Comparison of ENCODE assay signal across 17 cellular contexts in genomic region chr10:62959553-62959952, GRCh38.
A peak's percentile ranks its signal among the peaks of the same experiment; 100 is the strongest.
DNase-seq lines count a peak whose midpoint lies in the region; TF ChIP-seq lines count a peak whose summit lies in the region.
"Had no signal": no experiment of that assay in that cellular context is flagged by ENCODE, and none has a peak within 500 bp of the region (broad histone marks: within the 10 kb centered on the region; RNA-seq: fewer than 3 reads in every experiment).

No MANE protein-coding gene starts in this region.

- no peaks in the 10 kb centered on the region for H3K79me1 ChIP-seq in H9 (ENCODE audit: insufficient read depth, low read depth, low read length, poor library complexity, severe bottlenecking)

- no peak for TF ChIP-seq CTCF in fibroblast of lung (conservative IDR thresholded peaks at IDR 0.05 in 1 of 2, IDR thresholded peaks at IDR 0.05 in 1 of 2; ENCODE audit: low read depth in 1 of 2, low read length in 2 of 2)
- no peak for TF ChIP-seq CTCF in H9 (conservative IDR thresholded peaks at IDR 0.05)

- H3K27ac ChIP-seq in fibroblast of lung (ENCODE audit: insufficient read depth, low read length) = no peak overlapping the region
- H3K27ac ChIP-seq in H9 (ENCODE audit: insufficient read length, low read depth, low read length) = no peak overlapping the region

- H3K9ac ChIP-seq in fibroblast of lung (ENCODE audit: insufficient read depth, low read length) (no peak overlapping the region), H9 (ENCODE audit: extremely low read depth, insufficient read length, low read length) (no peak overlapping the region)

- no CpG with 5 or more reads among the region's 5 CpGs for WGBS in H9 (ENCODE audit: extremely low coverage, insufficient read length, low lambda C conversion rate)

- H3K9me3 Mint-ChIP-seq in H9 = peaks cover 2 to 8% of the 10 kb centered on the region in 2 experiments; a peak in 2 of 5 replicates
- H3K9me3 Mint-ChIP-seq: CD4-positive, alpha-beta T cell had no signal

- no peak overlapping the region for H3K18ac ChIP-seq in H9 (ENCODE audit: insufficient read length, low read depth, low read length)

- H3K27me3 Mint-ChIP-seq in H9 (ENCODE audit: low read depth) = no peaks in the 10 kb centered on the region

- H3K79me2 ChIP-seq in fibroblast of lung (ENCODE audit: control insufficient read depth, insufficient read depth, low read length) (no peaks in the 10 kb centered on the region), H9 (ENCODE audit: insufficient read depth, low read length) (no peaks in the 10 kb centered on the region)

- no peak overlapping the region for H3K14ac ChIP-seq in H9 (ENCODE audit: insufficient read depth, low read length)

- no peak overlapping the region for H3K56ac ChIP-seq in H9 (ENCODE audit: insufficient read length, low read depth, low read length)

- H2AK5ac ChIP-seq in H9 (ENCODE audit: insufficient read length, low read length) = no peak overlapping the region

- H4K5ac ChIP-seq in H9 (ENCODE audit: insufficient read length, low read depth, low read length) = no peak overlapping the region

- H3K9me3 ChIP-seq in fibroblast of lung (ENCODE audit: control insufficient read depth, insufficient read depth, low read depth, low read length) (no peaks in the 10 kb centered on the region), H9 (ENCODE audit: control insufficient read depth, low read depth, low read length) (no peaks in the 10 kb centered on the region)

- no peak overlapping the region for H2BK5ac ChIP-seq in H9 (ENCODE audit: insufficient read length, low read length)

- H3K4me2 ChIP-seq in fibroblast of lung (ENCODE audit: extremely low read depth, insufficient read depth, low read length) = no peak overlapping the region
- no peak overlapping the region for H3K4me2 ChIP-seq in H9 (ENCODE audit: insufficient read depth, insufficient read length, low read length)

- H3K4ac ChIP-seq in H9 (ENCODE audit: low read depth, low read length) = no peak overlapping the region

- H4K20me1 ChIP-seq in fibroblast of lung (ENCODE audit: control insufficient read depth, extremely low read depth, insufficient read depth, low read length) = no peaks in the 10 kb centered on the region
- H4K20me1 ChIP-seq in H9 (ENCODE audit: control insufficient read depth, insufficient read depth, insufficient read length) = no peaks in the 10 kb centered on the region

- no peak overlapping the region for H2BK15ac ChIP-seq in H9 (ENCODE audit: low read depth, low read length)

- H4K8ac ChIP-seq in H9 (replicated peaks; ENCODE audit: insufficient read length, low read depth, low read length) = no peak overlapping the region

- H2AFZ ChIP-seq in fibroblast of lung (ENCODE audit: low read length) = no peak overlapping the region
- no peak overlapping the region for H2AFZ ChIP-seq in H9 (ENCODE audit: low read length)

- peak overlapping the region in 1 of 3 experiments; percentile 35; a peak in 1 of 7 replicates for H3K27ac Mint-ChIP-seq in H9
- H3K27ac Mint-ChIP-seq: B cell; CD4-positive, alpha-beta T cell had no signal

- peaks cover 0 to 5% (median 0%) of the 10 kb centered on the region in 3 experiments; a peak in 2 of 7 replicates for H3K36me3 Mint-ChIP-seq in H9 (ENCODE audit: insufficient read depth in 1 of 3, low read depth in 3 of 3)

- H4K91ac ChIP-seq in H9 (ENCODE audit: insufficient read length, low read depth, low read length) = no peak overlapping the region

- no peak overlapping the region for H2BK20ac ChIP-seq in H9 (ENCODE audit: low read depth, low read length, poor library complexity, severe bottlenecking)

- no peaks in the 10 kb centered on the region for H3K23me2 ChIP-seq in H9 (ENCODE audit: insufficient read length, low read depth, low read length, poor library complexity, severe bottlenecking)

- H2BK12ac ChIP-seq in H9 (ENCODE audit: insufficient read length, low read depth, low read length) = no peak overlapping the region

- DNase-seq in GM03348 (ENCODE audit: low spot score) (peak; percentile 40), RPMI7951 (ENCODE audit: low read depth) (peak; percentile 10), fibroblast of lung (ENCODE audit: low read depth in 2 of 2) (peak; percentile 18 to 84), stromal cell of bone marrow (ENCODE audit: low read depth) (peak; percentile 25), H9 (no peak), T-helper 1 cell (no peak)
- no peak for DNase-seq in stimulated activated CD4-positive, alpha-beta T cell treated with anti-CD3 and anti-CD28 coated beads, Interleukin-15, amount 100 ng/mL, for 24 hours
- DNase-seq: CD4-positive, alpha-beta T cell; DMS53; NCI-H1417; NCI-H1930; NCI-H446; NCI-H69; RPMI8226; SIG-M5 had no signal

- no peak overlapping the region for H2BK120ac ChIP-seq in H9 (ENCODE audit: low read depth, low read length, poor library complexity, severe bottlenecking)

- no peaks in the 10 kb centered on the region for H3K4me1 ChIP-seq in fibroblast of lung (ENCODE audit: control insufficient read depth, extremely low read depth, insufficient read depth, low read length)
- H3K4me1 ChIP-seq in H9 (ENCODE audit: insufficient read depth, low read length) = no peaks in the 10 kb centered on the region; the same call in 1 of the 2 replicates

- no peak overlapping the region for H3K4me3 Mint-ChIP-seq in H9
- H3K4me3 Mint-ChIP-seq: B cell; CD4-positive, alpha-beta T cell had no signal

- H3K4me1 Mint-ChIP-seq in H9 = peaks cover 14 to 18% of the 10 kb centered on the region in 2 experiments
- H3K4me1 Mint-ChIP-seq: B cell had no signal

- no peaks in the 10 kb centered on the region for H3K36me3 ChIP-seq in fibroblast of lung (ENCODE audit: control insufficient read depth, insufficient read depth, low read length)

- no peak overlapping the region for H3K4me3 ChIP-seq in fibroblast of lung (replicated peaks in 1 of 4; ENCODE audit: control extremely low read depth in 1 of 4, insufficient read depth in 1 of 4, low read depth in 3 of 4, low read length in 4 of 4)
- H3K4me3 ChIP-seq: GM12878 had no signal

- no peak overlapping the region for H3T11ph ChIP-seq in H9 (ENCODE audit: low read length)

- H3K27me3 ChIP-seq in fibroblast of lung (ENCODE audit: control insufficient read depth, insufficient read depth, low read length) = no peaks in the 10 kb centered on the region
- no peaks in the 10 kb centered on the region for H3K27me3 ChIP-seq in H9 (ENCODE audit: insufficient read depth, low read length)

- H3K23ac ChIP-seq in H9 (ENCODE audit: insufficient read length, low read depth, low read length) = no peak overlapping the region

Comparison
In these comparisons a context has a peak if more than half of its experiments do, and no peak if none do; other contexts are left out.
1. DNase-seq: peak in GM03348 (single experiment), RPMI7951 (single experiment), fibroblast of lung (2 of 2) and stromal cell of bone marrow (single experiment); none in H9 (single experiment), stimulated activated CD4-positive, alpha-beta T cell treated with anti-CD3 and anti-CD28 coated beads, Interleukin-15, amount 100 ng/mL, for 24 hours (single experiment) and T-helper 1 cell (0 of 5).